1 cellular context compared by ENCODE assay signal in genomic region chr14:20683896-20684661, GRCh38.
TF ChIP-seq lines count a peak whose summit lies in the region.

TSS of gene RNASE4 (plus strand) at chr14:20684560. CDS start at chr14:20699372, 14,812 bp downstream.

TF ChIP-seq in HEK293, 187 proteins besides CTCF, POLR2A, EP300 and RAD21 (continued from another document and continues in another):
- TF ChIP-seq REST (tag by site-specific recombination; IDR thresholded peaks at IDR 0.05) (peak; percentile 26; the same call in 1 of the 2 replicates), ZNF548 (tag by site-specific recombination; IDR thresholded peaks at IDR 0.05) (no peak), ZNF350 (tag by site-specific recombination; IDR thresholded peaks at IDR 0.05) (no peak), ZNF623 (tag by site-specific recombination; IDR thresholded peaks at IDR 0.05) (no peak), KLF9 (tag by site-specific recombination; IDR thresholded peaks at IDR 0.05; ENCODE audit: low read depth) (peak; percentile 93), ZNF398 (tag by site-specific recombination; IDR thresholded peaks at IDR 0.05) (peak; percentile 32; the same call in 1 of the 2 replicates), ZNF10 (tag by site-specific recombination; IDR thresholded peaks at IDR 0.05) (0 out of 2 replicates have a peak, but pooled peaks have one; percentile 13), ZNF112 (tag by site-specific recombination; IDR thresholded peaks at IDR 0.05) (no peak), ZNF24 (tag by site-specific recombination; IDR thresholded peaks at IDR 0.05) (peak; percentile 87), ZNF747 (tag by site-specific recombination; IDR thresholded peaks at IDR 0.05) (no peak), TCF7L2 (IDR thresholded peaks at IDR 0.05; ENCODE audit: borderline replicate concordance, low read depth, low read length) (0 out of 2 replicates have a peak, but pooled peaks have one; percentile 50), ZNF558 (tag by site-specific recombination; IDR thresholded peaks at IDR 0.05) (peak; percentile 46; the same call in 1 of the 2 replicates), ZBTB1 (tag by site-specific recombination; IDR thresholded peaks at IDR 0.05) (no peak), ZNF202 (tag by site-specific recombination; IDR thresholded peaks at IDR 0.05; ENCODE audit: borderline replicate concordance) (no peak), BCL11A (tag by site-specific recombination; IDR thresholded peaks at IDR 0.05; ENCODE audit: low read depth) (peak; percentile 42; the same call in 1 of the 2 replicates), FEZF1 (tag by site-specific recombination; IDR thresholded peaks at IDR 0.05) (0 out of 2 replicates have a peak, but pooled peaks have one; percentile 4), ZBTB10 (tag by site-specific recombination; IDR thresholded peaks at IDR 0.05) (peak; percentile 85), ZNF341 (tag by site-specific recombination; IDR thresholded peaks at IDR 0.05; ENCODE audit: low read depth) (peak; percentile 85), ZNF266 (tag by site-specific recombination; IDR thresholded peaks at IDR 0.05; ENCODE audit: low read depth) (no peak), HOXA7 (CRISPR knock-in tag; IDR thresholded peaks at IDR 0.05; ENCODE audit: borderline replicate concordance) (no peak), ZNF132 (tag by site-specific recombination; IDR thresholded peaks at IDR 0.05; ENCODE audit: borderline replicate concordance) (no peak), KLF10 (tag by site-specific recombination; IDR thresholded peaks at IDR 0.05) (peak; percentile 64; the same call in 1 of the 2 replicates), ZBTB21 (tag by site-specific recombination; IDR thresholded peaks at IDR 0.05) (no peak; the same call in 1 of the 2 replicates), ZNF354C (tag by site-specific recombination; IDR thresholded peaks at IDR 0.05; ENCODE audit: borderline replicate concordance, low read depth) (no peak), ZNF280D (tag by site-specific recombination; IDR thresholded peaks at IDR 0.05) (peak; percentile 72; the same call in 1 of the 2 replicates), ZNF133 (tag by site-specific recombination; IDR thresholded peaks at IDR 0.05) (no peak), ZNF785 (tag by site-specific recombination; IDR thresholded peaks at IDR 0.05) (no peak; the same call in 1 of the 2 replicates), ZXDB (tag by site-specific recombination; IDR thresholded peaks at IDR 0.05) (peak; percentile 99), ZNF174 (tag by site-specific recombination; IDR thresholded peaks at IDR 0.05) (no peak), ZNF311 (tag by site-specific recombination; IDR thresholded peaks at IDR 0.05; ENCODE audit: borderline replicate concordance) (no peak), ZNF324 (tag by site-specific recombination; IDR thresholded peaks at IDR 0.05) (peak; percentile 47), KLF16 (tag by site-specific recombination; IDR thresholded peaks at IDR 0.05) (peak; percentile 72), ZNF302 (tag by site-specific recombination; IDR thresholded peaks at IDR 0.05; ENCODE audit: low read depth) (no peak), ZNF610 (tag by site-specific recombination; IDR thresholded peaks at IDR 0.05; ENCODE audit: borderline replicate concordance) (peak; percentile 63; the same call in 1 of the 2 replicates), ZNF626 (tag by site-specific recombination; IDR thresholded peaks at IDR 0.05) (no peak), ZFP37 (tag by site-specific recombination; IDR thresholded peaks at IDR 0.05) (peak; percentile 79; the same call in 1 of the 2 replicates), ZNF664 (tag by site-specific recombination; IDR thresholded peaks at IDR 0.05) (peak; percentile 64), ZNF449 (tag by site-specific recombination; IDR thresholded peaks at IDR 0.05) (peak; percentile 11; the same call in 1 of the 2 replicates), SP2 (tag by site-specific recombination; IDR thresholded peaks at IDR 0.05) (peak; percentile 69), ZSCAN30 (tag by site-specific recombination; IDR thresholded peaks at IDR 0.05) (peak; percentile 77; the same call in 1 of the 2 replicates), ZNF16 (tag by site-specific recombination; IDR thresholded peaks at IDR 0.05; ENCODE audit: low read depth) (no peak), ZSCAN5A (tag by site-specific recombination; IDR thresholded peaks at IDR 0.05) (0 out of 2 replicates have a peak, but pooled peaks have one; percentile 49), ZNF433 (tag by site-specific recombination; IDR thresholded peaks at IDR 0.05; ENCODE audit: low read depth) (no peak), GLIS1 (tag by site-specific recombination; IDR thresholded peaks at IDR 0.05) (peak; percentile 81), ZNF692 (tag by site-specific recombination; IDR thresholded peaks at IDR 0.05) (peak; percentile 50; the same call in 1 of the 2 replicates), ZNF660 (tag by site-specific recombination; IDR thresholded peaks at IDR 0.05) (peak; percentile 70; the same call in 1 of the 2 replicates), ZNF280C (tag by site-specific recombination; IDR thresholded peaks at IDR 0.05) (no peak), ZBTB20 (tag by site-specific recombination; IDR thresholded peaks at IDR 0.05) (peak; percentile 85)
